In the genomic region with DNA sequence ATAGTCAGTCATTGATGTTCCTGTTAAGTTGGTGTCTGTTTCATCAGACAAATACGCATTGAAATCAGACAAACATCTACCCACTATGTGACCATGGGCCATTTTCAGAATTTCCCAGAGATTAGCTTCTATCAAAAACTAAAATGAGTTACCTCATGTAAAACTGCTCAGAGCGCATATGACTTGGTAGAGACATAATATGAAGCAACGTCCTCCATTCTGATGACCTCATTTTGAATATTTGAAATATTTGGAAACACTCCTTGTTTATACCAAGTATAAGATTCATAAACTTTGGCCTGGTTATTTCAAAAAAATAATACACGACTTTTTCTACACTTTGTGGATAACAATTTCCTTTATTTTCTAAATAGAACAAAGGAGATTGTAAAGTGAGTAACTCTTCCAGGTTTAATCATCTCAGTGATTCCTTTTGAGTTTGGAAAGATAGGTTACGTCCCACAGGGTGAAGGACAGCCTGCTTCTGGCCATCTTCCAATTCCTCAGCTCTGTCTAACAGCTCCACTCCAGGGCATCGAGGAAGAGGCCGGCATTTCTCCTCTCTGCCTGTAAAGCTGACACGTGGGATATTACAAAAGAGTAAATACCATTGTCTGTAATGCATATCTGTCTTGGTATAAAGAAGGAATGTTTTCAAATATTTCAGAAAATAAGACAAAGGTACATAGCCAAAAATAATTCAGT, we compare ENCODE assay signal across 13 cellular contexts.
DNase-seq lines count a peak whose midpoint lies in the region; ATAC-seq and TF ChIP-seq lines count a peak whose summit lies in the region.
"Had no signal": no experiment of that assay in that cellular context is flagged by ENCODE, and none has a peak within 500 bp of the region (broad histone marks: within the 10 kb centered on the region; RNA-seq: fewer than 3 reads in every experiment).

No MANE protein-coding gene starts in this region.

- H3K4me1 ChIP-seq in right cardiac atrium (ENCODE audit: control insufficient read depth, insufficient read depth, low read length) (no peaks in the 10 kb centered on the region), heart right ventricle (no peaks in the 10 kb centered on the region), mesendoderm (ENCODE audit: control insufficient read depth, low read depth, low read length) (no peaks in the 10 kb centered on the region)

- H3K4me3 ChIP-seq in right cardiac atrium (ENCODE audit: low read length) (no peak overlapping the region), heart right ventricle (no peak overlapping the region), mesendoderm (ENCODE audit: low read length) (no peak overlapping the region)
- H3K4me3 ChIP-seq: upper lobe of left lung had no signal

- H3K9me3 ChIP-seq in right cardiac atrium (ENCODE audit: control insufficient read depth, low read length), result no peaks in the 10 kb centered on the region
- no peaks in the 10 kb centered on the region for H3K9me3 ChIP-seq in heart right ventricle
- H3K9me3 ChIP-seq: upper lobe of left lung had no signal

- H2BK15ac ChIP-seq in mesendoderm (replicated peaks; ENCODE audit: low read depth), result no peak overlapping the region

- H2AK5ac ChIP-seq in mesendoderm (ENCODE audit: low read length), result no peak overlapping the region

- no peak overlapping the region for H3K23ac ChIP-seq in mesendoderm (ENCODE audit: low read length)

- no peak overlapping the region for H3K27ac Mint-ChIP-seq in natural killer cell treated with Interleukin-12 subunit alpha and Interleukin-12 subunit beta and Interleukin-15 and Interleukin-18, amount 100 ng/mL, for 72 hours

- H4K5ac ChIP-seq in mesendoderm (ENCODE audit: low read length), result no peak overlapping the region

- H3K79me1 ChIP-seq in mesendoderm (ENCODE audit: low read length), result no peaks in the 10 kb centered on the region

- H4K8ac ChIP-seq in mesendoderm (ENCODE audit: low read depth, low read length), result no peak overlapping the region

- TF ChIP-seq CTCF in heart right ventricle (IDR thresholded peaks at IDR 0.05), result no peak

- H3K79me2 ChIP-seq in mesendoderm (ENCODE audit: control insufficient read depth, insufficient read depth, low read length), result no peaks in the 10 kb centered on the region

- DNase-seq in right cardiac atrium (peak in 1 of 3 donors; percentile 14), heart right ventricle (no peak), caudate nucleus (lab: John Stamatoyannopoulos, UW) (peak in 34 of 61 donors; percentile 0 to 65 (median 10)), mesendoderm (peak; percentile 40), NCI-H187 treated with DMSO at 0.1 percent for 48 hours (lab: John Stamatoyannopoulos, UW) (no peak)
- no peak for DNase-seq in natural killer cell treated with Interleukin-12 subunit alpha and Interleukin-12 subunit beta and Interleukin-15 and Interleukin-18, amount 100 ng/mL, for 72 hours (ENCODE audit: low spot score)
- DNase-seq: activated CD4-positive, CD25-positive, alpha-beta regulatory T cell treated with anti-CD3 and anti-CD28 coated beads, Interleukin-2, amount 50 U/mL, for 72 hours; MM.1S; NCI-H510A treated with DMSO at 0.1 percent for 48 hours; SIG-M5 had no signal

- H3K27me3 ChIP-seq in right cardiac atrium (ENCODE audit: control insufficient read depth, insufficient read depth) (no peaks in the 10 kb centered on the region), heart right ventricle (no peaks in the 10 kb centered on the region), mesendoderm (ENCODE audit: insufficient read depth, low read length, poor library complexity) (no peaks in the 10 kb centered on the region)
- H3K27me3 ChIP-seq: upper lobe of left lung had no signal

- no peak overlapping the region for H3K18ac ChIP-seq in mesendoderm (ENCODE audit: low read length)

- H2BK120ac ChIP-seq in mesendoderm (ENCODE audit: low read depth, low read length), result no peak overlapping the region

- no peaks in the 10 kb centered on the region for H3K36me3 Mint-ChIP-seq in natural killer cell treated with Interleukin-12 subunit alpha and Interleukin-12 subunit beta and Interleukin-15 and Interleukin-18, amount 100 ng/mL, for 72 hours

- 26% methylated on average over 8 of the region's 8 CpGs for WGBS in right cardiac atrium
- 32 to 33% methylated on average over 8 of the region's 8 CpGs for WGBS in heart right ventricle, 2 donors
- no CpG with 5 or more reads among the region's 8 CpGs for WGBS in mesendoderm (ENCODE audit: extremely low coverage, insufficient coverage, low lambda C conversion rate)

- H3K36me3 ChIP-seq in heart right ventricle, result no peaks in the 10 kb centered on the region
- no peaks in the 10 kb centered on the region for H3K36me3 ChIP-seq in mesendoderm (ENCODE audit: control insufficient read depth, insufficient read depth, low read length)
- H3K36me3 ChIP-seq: upper lobe of left lung had no signal

- no peak overlapping the region for H3K9ac ChIP-seq in mesendoderm (ENCODE audit: low read length)

- no peak overlapping the region for H3K4ac ChIP-seq in mesendoderm (ENCODE audit: low read depth, low read length)

- no peak overlapping the region for H3K4me3 Mint-ChIP-seq in natural killer cell treated with Interleukin-12 subunit alpha and Interleukin-12 subunit beta and Interleukin-15 and Interleukin-18, amount 100 ng/mL, for 72 hours

- H3K27ac ChIP-seq in right cardiac atrium (ENCODE audit: low read length) (no peak overlapping the region), heart right ventricle (no peak overlapping the region), caudate nucleus (ENCODE audit: low read depth, low read length) (no peak overlapping the region), mesendoderm (ENCODE audit: low read depth, low read length) (no peak overlapping the region)
- H3K27ac ChIP-seq: upper lobe of left lung had no signal

- H3K56ac ChIP-seq in mesendoderm (ENCODE audit: low read length), result no peak overlapping the region

- peak; percentile 63 to 72 for ATAC-seq in right cardiac atrium
- no peak for ATAC-seq in heart right ventricle
- ATAC-seq in natural killer cell treated with Interleukin-12 subunit alpha and Interleukin-12 subunit beta and Interleukin-15 and Interleukin-18, amount 100 ng/mL, for 72 hours, result no peak
- no peak for ATAC-seq in HG03571 (IDR thresholded peaks at IDR 0.05; ENCODE audit: unreplicated experiment)
- no peak for ATAC-seq in GM18907 (IDR thresholded peaks at IDR 0.05; ENCODE audit: unreplicated experiment)

- H2BK5ac ChIP-seq in mesendoderm (ENCODE audit: low read length), result no peak overlapping the region

- intact Hi-C loops in right cardiac atrium (cut with DNase I) (no loop called here), heart right ventricle (cut with DNase I) (no loop called here)

- H3K9me3 Mint-ChIP-seq in natural killer cell treated with Interleukin-12 subunit alpha and Interleukin-12 subunit beta and Interleukin-15 and Interleukin-18, amount 100 ng/mL, for 72 hours, result peaks cover 8% of the 10 kb centered on the region

- no peaks in the 10 kb centered on the region for H3K4me1 Mint-ChIP-seq in natural killer cell treated with Interleukin-12 subunit alpha and Interleukin-12 subunit beta and Interleukin-15 and Interleukin-18, amount 100 ng/mL, for 72 hours (ENCODE audit: low read depth in 2 of 2)

- no peaks in the 10 kb centered on the region for H3K27me3 Mint-ChIP-seq in natural killer cell treated with Interleukin-12 subunit alpha and Interleukin-12 subunit beta and Interleukin-15 and Interleukin-18, amount 100 ng/mL, for 72 hours

- no peak overlapping the region for H3K4me2 ChIP-seq in mesendoderm (ENCODE audit: low read length)

Comparison
In these comparisons a context has a peak if more than half of its experiments do, and no peak if none do; other contexts are left out.
1. ATAC-seq: peak in right cardiac atrium (2 of 2); none in heart right ventricle (0 of 8), natural killer cell treated with Interleukin-12 subunit alpha and Interleukin-12 subunit beta and Interleukin-15 and Interleukin-18, amount 100 ng/mL, for 72 hours (0 of 2), HG03571 (single experiment) and GM18907 (single experiment).
2. DNase-seq: peak in caudate nucleus (34 of 61) and mesendoderm (single experiment); none in heart right ventricle (0 of 2), natural killer cell treated with Interleukin-12 subunit alpha and Interleukin-12 subunit beta and Interleukin-15 and Interleukin-18, amount 100 ng/mL, for 72 hours (single experiment) and NCI-H187 treated with DMSO at 0.1 percent for 48 hours (single experiment).